In the genomic region with DNA sequence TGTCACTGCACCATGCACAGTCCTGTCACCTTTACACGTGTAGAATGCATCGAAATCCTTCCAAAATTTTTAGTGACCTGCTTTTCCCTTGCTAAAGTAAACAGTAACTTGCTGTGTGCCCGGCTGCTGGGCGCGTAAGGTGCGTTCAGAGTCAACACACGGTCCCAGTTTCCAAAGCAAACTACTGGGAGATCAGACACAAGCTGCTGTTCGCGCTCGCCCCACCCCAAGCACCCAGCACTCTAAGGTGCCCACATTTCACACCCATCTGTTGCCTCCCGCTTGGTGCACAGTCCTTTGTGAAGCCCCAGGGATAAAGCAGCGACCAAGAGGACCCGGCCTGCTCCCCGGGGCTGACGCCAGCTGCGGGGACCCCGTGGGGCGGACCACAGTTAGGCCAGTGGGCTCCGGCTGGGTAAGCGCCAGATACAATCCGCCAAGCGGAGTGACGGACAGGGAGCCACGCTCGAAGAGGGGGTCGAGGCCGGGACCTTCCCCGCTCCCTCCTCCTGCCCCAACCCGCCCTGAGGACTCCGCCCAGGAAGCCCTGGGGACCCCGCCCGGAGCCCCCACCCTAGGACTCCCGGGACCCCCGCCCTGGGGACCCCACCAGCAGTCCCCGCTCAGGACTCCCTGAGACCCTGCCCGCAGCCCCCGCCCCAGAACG, we compare ENCODE assay signal across 8 cellular contexts. TPM values are rescaled to one million over a fixed set of nuclear protein-coding genes. Genes with fewer than 3 reads are reported as not detected.
DNase-seq lines count a peak whose midpoint lies in the region; ATAC-seq and TF ChIP-seq lines count a peak whose summit lies in the region.

No MANE protein-coding gene starts in this region.

- DNase-seq in AG09309 (ENCODE audit: low read depth) (no peak), SJSA1 (ENCODE audit: low read depth in 1 of 2, low spot score in 2 of 2) (peak in 1 of 2 experiments; percentile 28), cardiac fibroblast (ENCODE audit: low read depth in 2 of 2) (peak; percentile 26 to 40), left kidney (ENCODE audit: low read depth, low spot score) (peak; percentile 51), foreskin melanocyte (no peak)
- peak; percentile 28 to 33 for DNase-seq in stimulated activated naive CD8-positive, alpha-beta T cell treated with anti-CD3 and anti-CD28 coated beads, Interleukin-15, amount 100 ng/mL, for 72 hours

- peak overlapping the region; percentile 83 to 91 for H3K4me3 Mint-ChIP-seq in stimulated activated naive CD8-positive, alpha-beta T cell treated with anti-CD3 and anti-CD28 coated beads, Interleukin-15, amount 100 ng/mL, for 72 hours

- H3K27me3 Mint-ChIP-seq in stimulated activated naive CD8-positive, alpha-beta T cell treated with anti-CD3 and anti-CD28 coated beads, Interleukin-15, amount 100 ng/mL, for 72 hours, result no peaks in the 10 kb centered on the region

- peak overlapping the region; percentile 64 for H3K27ac ChIP-seq in SJSA1

- no peaks in the 10 kb centered on the region for H3K27me3 ChIP-seq in SJSA1 (replicated peaks)

- no peaks in the 10 kb centered on the region for H3K36me3 ChIP-seq in SJSA1

- H3K9me3 ChIP-seq in SJSA1 (replicated peaks), result no peaks in the 10 kb centered on the region

- TF ChIP-seq CTCF in AG09309 (IDR thresholded peaks at IDR 0.05; ENCODE audit: control insufficient read depth, insufficient read depth, low read depth, low read length, missing control alignments) (no peak), cardiac fibroblast (IDR thresholded peaks at IDR 0.05; ENCODE audit: low read depth, low read length) (no peak)

- ATAC-seq in GM19035 (IDR thresholded peaks at IDR 0.05; ENCODE audit: unreplicated experiment) (peak; percentile 31), HG03342 (IDR thresholded peaks at IDR 0.05; ENCODE audit: unreplicated experiment) (peak; percentile 24)
- ATAC-seq in stimulated activated naive CD8-positive, alpha-beta T cell treated with anti-CD3 and anti-CD28 coated beads, Interleukin-15, amount 100 ng/mL, for 72 hours, result peak; percentile 56

- H3K4me1 Mint-ChIP-seq in stimulated activated naive CD8-positive, alpha-beta T cell treated with anti-CD3 and anti-CD28 coated beads, Interleukin-15, amount 100 ng/mL, for 72 hours, result peaks cover 45% of the 10 kb centered on the region

- H3K4me1 ChIP-seq in SJSA1 (replicated peaks), result peaks cover 13% of the 10 kb centered on the region

- no peaks in the 10 kb centered on the region for H3K9me3 Mint-ChIP-seq in stimulated activated naive CD8-positive, alpha-beta T cell treated with anti-CD3 and anti-CD28 coated beads, Interleukin-15, amount 100 ng/mL, for 72 hours

- H3K27ac Mint-ChIP-seq in stimulated activated naive CD8-positive, alpha-beta T cell treated with anti-CD3 and anti-CD28 coated beads, Interleukin-15, amount 100 ng/mL, for 72 hours, result peak overlapping the region in 1 of 2 donors; percentile 89

- H3K4me3 ChIP-seq in AG09309 (ENCODE audit: control insufficient read depth, low read depth, low read length) (peak overlapping the region; percentile 96), SJSA1 (peak overlapping the region; percentile 81), cardiac fibroblast (replicated peaks in 1 of 2; ENCODE audit: low read depth in 2 of 2, low read length in 2 of 2) (peak overlapping the region; percentile 87 to 91)

RNA-seq across cellular contexts. Expression of gene STX2, which starts 0.6 kb away (rescaled TPM):
- 22.6 and 47.9 TPM in 2 replicates for total RNA-seq in SJSA1 (2014; rRNA removed; shearing (Covaris generic))

RNA-seq across cellular contexts. Expression of gene RAN, which starts 33.4 kb away (rescaled TPM):
- total RNA-seq in SJSA1 (2014; rRNA removed; shearing (Covaris generic)), result 606 and 623 TPM in 2 replicates

Comparison
In these comparisons a context has a peak if more than half of its experiments do, and no peak if none do; other contexts are left out.
1. DNase-seq: peak in cardiac fibroblast (2 of 2), left kidney (single experiment) and stimulated activated naive CD8-positive, alpha-beta T cell treated with anti-CD3 and anti-CD28 coated beads, Interleukin-15, amount 100 ng/mL, for 72 hours (2 of 2); none in AG09309 (single experiment) and foreskin melanocyte (single experiment).
2. Peak in every context shown above with its lines, with median percentiles within 50 percentile points of each other: H3K4me3 ChIP-seq and ATAC-seq.